21 cellular contexts compared by ENCODE assay signal in the genomic region with DNA sequence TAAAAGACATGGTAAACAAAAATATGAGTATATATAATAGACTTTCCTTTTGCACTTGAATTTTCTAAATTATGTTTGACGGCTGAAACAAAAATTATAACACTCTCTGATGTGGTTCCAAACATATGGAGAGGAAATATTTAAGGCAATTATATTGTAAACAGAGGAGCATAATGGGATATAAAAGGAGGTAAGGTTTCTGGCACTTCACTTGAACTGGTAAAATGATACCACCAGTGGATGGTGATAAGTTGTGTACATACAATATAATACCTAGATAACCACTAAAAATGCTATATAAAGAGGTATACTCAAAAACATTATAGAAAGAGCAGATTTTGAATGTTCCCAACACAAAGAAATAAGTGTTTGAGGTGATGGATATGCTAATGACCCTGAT.
"Had no signal": no experiment of that assay in that cellular context is flagged by ENCODE, and none has a peak within 500 bp of the region (broad histone marks: within the 10 kb centered on the region; RNA-seq: fewer than 3 reads in every experiment).

No MANE protein-coding gene starts in this region.

- H3K9me3 ChIP-seq: adrenal gland, colonic mucosa had no signal

- H3K4me3 ChIP-seq: adrenal gland, colonic mucosa had no signal

- H3K36me3 ChIP-seq: adrenal gland, colonic mucosa had no signal

- H3K27me3 ChIP-seq: adrenal gland, colonic mucosa had no signal

- H3K4me1 ChIP-seq: adrenal gland, colonic mucosa had no signal

- H3K27ac ChIP-seq: adrenal gland, colonic mucosa, KMS-11 had no signal

- DNase-seq: activated CD4-positive, alpha-beta T cell treated with anti-CD3 and anti-CD28 coated beads for 48 hours; activated CD4-positive, alpha-beta T cell treated with anti-CD3 and anti-CD28 coated beads, Interleukin-2, amount 50 U/mL, for 4 hours; activated CD4-positive, CD25-positive, alpha-beta regulatory T cell treated with anti-CD3 and anti-CD28 coated beads, Interleukin-2, amount 50 U/mL, for 72 hours; activated CD8-positive, alpha-beta memory T cell treated with anti-CD3 and anti-CD28 coated beads, Interleukin-2, amount 50 U/mL, for 48 hours; activated CD8-positive, alpha-beta T cell treated with anti-CD3 and anti-CD28 coated beads, Interleukin-2, amount 10 ng/mL, durations not matched to agents 7 days and 5 days; activated naive CD4-positive, alpha-beta T cell treated with anti-CD3 and anti-CD28 coated beads, Interleukin-2, amount 50 U/mL, for 16 hours; activated naive CD8-positive, alpha-beta T cell treated with anti-CD3 and anti-CD28 coated beads, Interleukin-2, amount 10 ng/mL, durations not matched to agents 7 days and 5 days; activated T-cell treated with anti-CD3 and anti-CD28 coated beads, Interleukin-2, amount 50 U/mL, for 1 hour; adrenal gland; anterior cingulate cortex; colonic mucosa; NCI-H1092; NCI-H1694; NCI-H2029; NCI-H524 treated with DMSO at 0.1 percent for 48 hours; PC-3; SIG-M5; T-helper 17 cell; T-helper 9 cell had no signal

- ATAC-seq: activated CD8-positive, alpha-beta T cell treated with anti-CD3 and anti-CD28 coated beads, Interleukin-2, amount 10 ng/mL, durations not matched to agents 7 days and 5 days; PC-3; T-helper 17 cell; WTC11 had no signal
